ENCODE assay signal across 1 cellular context in genomic region chrX:72181178-72182125, GRCh38.
TF ChIP-seq lines count a peak whose summit lies in the region.

Gene PIN4, plus strand, starts transcription at chrX:72181757. Its CDS starts 29 bp downstream, at chrX:72181786.

TF ChIP-seq in H1, 55 proteins besides CTCF, POLR2A, EP300 and RAD21 (continued from another document):
- TF ChIP-seq CREB1 (IDR thresholded peaks at IDR 0.05) (no peak), E2F6 (IDR thresholded peaks at IDR 0.05) (peak; percentile 77), YY1 (IDR thresholded peaks at IDR 0.05; ENCODE audit: low read depth, low read length) (no peak; the same call in 1 of the 2 replicates), ATF3 (IDR thresholded peaks at IDR 0.05; ENCODE audit: insufficient read depth, low read depth, low read length) (no peak), EGR1 (IDR thresholded peaks at IDR 0.05; ENCODE audit: borderline replicate concordance, low read depth, low read length) (0 out of 2 replicates have a peak, but pooled peaks have one; percentile 7)
